Comparison of ENCODE assay signal across 8 cellular contexts in the genomic region with DNA sequence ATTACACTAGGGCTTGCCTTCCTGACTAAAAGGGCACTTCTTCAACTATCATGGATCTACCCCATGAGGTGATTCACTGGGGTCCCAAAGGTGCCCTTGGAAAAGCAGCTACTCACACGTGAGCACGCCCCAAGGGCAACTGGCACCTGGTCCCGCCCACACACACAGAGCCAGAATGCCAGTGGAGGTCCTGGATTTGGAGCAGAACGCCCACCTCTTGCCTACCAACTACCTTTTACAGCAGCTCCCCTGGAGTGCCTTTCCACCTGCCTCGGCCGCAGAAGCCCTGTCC. TPM values are rescaled to one million over a fixed set of nuclear protein-coding genes. Genes with fewer than 3 reads are reported as not detected.
A peak's percentile ranks its signal among the peaks of the same experiment; 100 is the strongest.
DNase-seq lines count a peak whose midpoint lies in the region; ATAC-seq and TF ChIP-seq lines count a peak whose summit lies in the region.

No MANE protein-coding gene starts in this region.

- peak overlapping the region; percentile 50 to 82 for H3K27ac ChIP-seq in left lung
- peak overlapping the region; percentile 55 to 89 (median 84) for H3K27ac ChIP-seq in stomach

- peaks cover 16% of the 10 kb centered on the region for H3K4me1 Mint-ChIP-seq in T-helper 1 cell treated with Interleukin-12 subunit alpha and Interleukin-12 subunit beta and Interleukin-4 antibody, amounts not matched to agents 30 μg/mL and 1 μg/mL, for 36 hours (ENCODE audit: low read depth)
- peaks cover 12% of the 10 kb centered on the region for H3K4me1 Mint-ChIP-seq in activated T-helper 1 cell treated with anti-CD3 and anti-CD28 coated beads, Interleukin-12 subunit alpha, Interleukin-12 subunit beta, Interleukin-2, Interleukin-4 antibody, amounts not matched to agents 30 ng/mL and 10 ng/mL and 1 ng/mL, durations not matched to agents 14 hours and 24 hours and 36 hours (ENCODE audit: low read depth)

- H3K9me3 Mint-ChIP-seq in T-helper 1 cell treated with Interleukin-12 subunit alpha and Interleukin-12 subunit beta and Interleukin-4 antibody, amounts not matched to agents 30 μg/mL and 1 μg/mL, for 36 hours: no peaks in the 10 kb centered on the region
- H3K9me3 Mint-ChIP-seq in activated T-helper 1 cell treated with anti-CD3 and anti-CD28 coated beads, Interleukin-12 subunit alpha, Interleukin-12 subunit beta, Interleukin-2, Interleukin-4 antibody, amounts not matched to agents 30 ng/mL and 10 ng/mL and 1 ng/mL, durations not matched to agents 14 hours and 24 hours and 36 hours: no peaks in the 10 kb centered on the region

- TF ChIP-seq EP300 in stomach (IDR thresholded peaks at IDR 0.05): no peak

- TF ChIP-seq POLR2A in stomach (IDR thresholded peaks at IDR 0.05): no peak

- DNase-seq in T-helper 1 cell (no peak), left lung (no peak), stomach (no peak), HCEC 1CT (no peak)
- DNase-seq in activated T-helper 1 cell treated with anti-CD3 and anti-CD28 coated beads, Interleukin-12 subunit alpha, Interleukin-12 subunit beta, Interleukin-2, Interleukin-4 antibody, amounts not matched to agents 30 ng/mL and 10 ng/mL and 1 ng/mL, durations not matched to agents 14 hours and 24 hours and 36 hours (ENCODE audit: low spot score): no peak
- no peak for DNase-seq in effector CD8-positive, alpha-beta T cell (lab: John Stamatoyannopoulos, UW)

- H3K4me3 Mint-ChIP-seq in T-helper 1 cell treated with Interleukin-12 subunit alpha and Interleukin-12 subunit beta and Interleukin-4 antibody, amounts not matched to agents 30 μg/mL and 1 μg/mL, for 36 hours: peak overlapping the region; percentile 83
- peak overlapping the region; percentile 79 for H3K4me3 Mint-ChIP-seq in activated T-helper 1 cell treated with anti-CD3 and anti-CD28 coated beads, Interleukin-12 subunit alpha, Interleukin-12 subunit beta, Interleukin-2, Interleukin-4 antibody, amounts not matched to agents 30 ng/mL and 10 ng/mL and 1 ng/mL, durations not matched to agents 14 hours and 24 hours and 36 hours

- WGBS in stomach, 5 donors: 77 to 84% (median 78%) methylated on average over 4 to 6 of the region's 6 CpGs

- TF ChIP-seq CTCF in left lung (IDR thresholded peaks at IDR 0.05): no peak
- no peak for TF ChIP-seq CTCF in stomach (IDR thresholded peaks at IDR 0.05)

- H3K27me3 ChIP-seq in left lung (no peaks in the 10 kb centered on the region), stomach (no peaks in the 10 kb centered on the region)

- H3K4me3 ChIP-seq in left lung (no peak overlapping the region), stomach (peak overlapping the region in 1 of 4 donors; percentile 76)

- H3K9me3 ChIP-seq in left lung: no peaks in the 10 kb centered on the region
- no peaks in the 10 kb centered on the region for H3K9me3 ChIP-seq in stomach

- peaks cover 12 to 38% of the 10 kb centered on the region in 2 donors for H3K4me1 ChIP-seq in left lung
- peaks cover 28 to 71% (median 57%) of the 10 kb centered on the region in 4 donors for H3K4me1 ChIP-seq in stomach

- H3K36me3 ChIP-seq in left lung: no peaks in the 10 kb centered on the region
- no peaks in the 10 kb centered on the region for H3K36me3 ChIP-seq in stomach

- H3K27me3 Mint-ChIP-seq in T-helper 1 cell treated with Interleukin-12 subunit alpha and Interleukin-12 subunit beta and Interleukin-4 antibody, amounts not matched to agents 30 μg/mL and 1 μg/mL, for 36 hours (ENCODE audit: low read depth): peaks cover 32% of the 10 kb centered on the region
- peaks cover 30% of the 10 kb centered on the region for H3K27me3 Mint-ChIP-seq in activated T-helper 1 cell treated with anti-CD3 and anti-CD28 coated beads, Interleukin-12 subunit alpha, Interleukin-12 subunit beta, Interleukin-2, Interleukin-4 antibody, amounts not matched to agents 30 ng/mL and 10 ng/mL and 1 ng/mL, durations not matched to agents 14 hours and 24 hours and 36 hours (ENCODE audit: insufficient read depth)

- H3K27ac Mint-ChIP-seq in T-helper 1 cell treated with Interleukin-12 subunit alpha and Interleukin-12 subunit beta and Interleukin-4 antibody, amounts not matched to agents 30 μg/mL and 1 μg/mL, for 36 hours: no peak overlapping the region
- no peak overlapping the region for H3K27ac Mint-ChIP-seq in activated T-helper 1 cell treated with anti-CD3 and anti-CD28 coated beads, Interleukin-12 subunit alpha, Interleukin-12 subunit beta, Interleukin-2, Interleukin-4 antibody, amounts not matched to agents 30 ng/mL and 10 ng/mL and 1 ng/mL, durations not matched to agents 14 hours and 24 hours and 36 hours

- H3K36me3 Mint-ChIP-seq in T-helper 1 cell treated with Interleukin-12 subunit alpha and Interleukin-12 subunit beta and Interleukin-4 antibody, amounts not matched to agents 30 μg/mL and 1 μg/mL, for 36 hours (ENCODE audit: low read depth): no peaks in the 10 kb centered on the region
- H3K36me3 Mint-ChIP-seq in activated T-helper 1 cell treated with anti-CD3 and anti-CD28 coated beads, Interleukin-12 subunit alpha, Interleukin-12 subunit beta, Interleukin-2, Interleukin-4 antibody, amounts not matched to agents 30 ng/mL and 10 ng/mL and 1 ng/mL, durations not matched to agents 14 hours and 24 hours and 36 hours (ENCODE audit: low read depth): no peaks in the 10 kb centered on the region

- ATAC-seq in left lung: no peak
- no peak for ATAC-seq in GM21515 (IDR thresholded peaks at IDR 0.05; ENCODE audit: unreplicated experiment)

- intact Hi-C loops in activated T-helper 1 cell treated with anti-CD3 and anti-CD28 coated beads, Interleukin-12 subunit alpha, Interleukin-12 subunit beta, Interleukin-2, Interleukin-4 antibody, amounts not matched to agents 30 ng/mL and 10 ng/mL and 1 ng/mL, durations not matched to agents 14 hours and 24 hours and 36 hours (cut with micrococcal nuclease): loop anchor here (5.0 kb wide), 1 partner anchor 622 kb away; no protein-coding TSS in a partner anchor
- intact Hi-C loops in left lung (cut with DNase I) (loop anchor here (5.0 to 10.0 kb wide), 2 partner anchors 105 to 107 kb away; no protein-coding TSS in a partner anchor), stomach (cut with DNase I; ENCODE audit: low total_unique reads) (loop anchor here (10.0 kb wide), 1 partner anchor 105 kb away; no protein-coding TSS in a partner anchor)

RNA-seq across cellular contexts. Expression of a gene that starts 1.8 kb away (rescaled TPM):
- 3.5 and 3.7 TPM in 2 replicates for total RNA-seq in activated T-helper 1 cell treated with anti-CD3 and anti-CD28 coated beads, Interleukin-12 subunit alpha, Interleukin-12 subunit beta, Interleukin-2, Interleukin-4 antibody, amounts not matched to agents 30 ng/mL and 10 ng/mL and 1 ng/mL, durations not matched to agents 14 hours and 24 hours and 36 hours
- total RNA-seq in left lung (10 to 100 TPM; 46.9 to 74.4 TPM), stomach (10 to 100 TPM; 13.4 to 54.9 (median 39.7) TPM)
- polyA plus RNA-seq in stomach: 10 to 100 TPM; 18.9 to 32.1 (median 28.3) TPM
